8 cellular contexts compared by ENCODE assay signal in the genomic region with DNA sequence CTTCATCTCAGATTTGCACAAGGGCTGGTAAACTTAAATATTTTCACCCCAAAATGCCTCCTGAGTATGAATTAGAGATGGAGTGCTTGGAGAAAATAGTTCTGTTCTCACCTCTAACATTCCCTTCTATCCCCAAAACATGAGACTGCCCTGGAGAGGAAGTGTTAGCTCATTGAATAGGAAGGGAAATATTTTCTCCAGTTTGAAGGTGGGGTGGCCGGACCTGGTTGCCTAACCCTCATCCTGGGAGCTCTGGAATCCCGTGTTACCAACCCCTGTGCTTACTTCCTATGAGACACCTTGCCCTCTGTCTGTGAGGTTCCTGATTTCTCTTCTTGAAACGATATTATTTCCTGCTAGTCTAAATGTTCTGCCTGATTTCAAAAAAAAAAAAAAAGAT. TPM values are rescaled to one million over a fixed set of nuclear protein-coding genes. Genes with fewer than 3 reads are reported as not detected.
DNase-seq lines count a peak whose midpoint lies in the region; ATAC-seq and TF ChIP-seq lines count a peak whose summit lies in the region.

No MANE protein-coding gene starts in this region.

- no peaks in the 10 kb centered on the region for H3K36me3 ChIP-seq in Panc1 (ENCODE audit: control insufficient read depth, insufficient read depth, low read length)
- H3K36me3 ChIP-seq in psoas muscle (ENCODE audit: insufficient read depth in 1 of 2, low read depth in 1 of 2), result no peaks in the 10 kb centered on the region

- in situ Hi-C loops in Panc1 (cut with HindIII; ENCODE audit: low pct_unique_long_range_greater_than_20kb, low sequenced_read_pairs), result no loop called here

- peaks cover 4% of the 10 kb centered on the region; the same call in 1 of the 2 replicates for H3K9me3 ChIP-seq in Panc1 (ENCODE audit: control insufficient read depth, insufficient read depth, low read depth, low read length)
- no peaks in the 10 kb centered on the region for H3K9me3 ChIP-seq in psoas muscle

- H3K4me1 ChIP-seq in Panc1 (ENCODE audit: control insufficient read depth, insufficient read depth, low read length) (peaks cover 19% of the 10 kb centered on the region), psoas muscle (peaks cover 16% of the 10 kb centered on the region)

- TF ChIP-seq CTCF in Panc1 (IDR thresholded peaks at IDR 0.05), result no peak
- TF ChIP-seq CTCF in psoas muscle (IDR thresholded peaks at IDR 0.05), result no peak

- H3K27me3 ChIP-seq in Panc1 (ENCODE audit: control insufficient read depth, insufficient read depth, low read length) (no peaks in the 10 kb centered on the region), psoas muscle (ENCODE audit: insufficient read depth in 3 of 3, low read length in 2 of 3) (no peaks in the 10 kb centered on the region)

- ATAC-seq in Panc1, result peak; percentile 52
- peak; percentile 29 for ATAC-seq in esophagus mucosa
- no peak for ATAC-seq in psoas muscle
- no peak for ATAC-seq in HG02588 (IDR thresholded peaks at IDR 0.05; ENCODE audit: unreplicated experiment)
- no peak for ATAC-seq in HG03159 (IDR thresholded peaks at IDR 0.05; ENCODE audit: unreplicated experiment)

- H3K27ac ChIP-seq in Panc1 (ENCODE audit: low read length), result peak overlapping the region; percentile 90
- H3K27ac ChIP-seq in psoas muscle, result peak overlapping the region; percentile 92

- intact Hi-C loops in Panc1 (cut with micrococcal nuclease; ENCODE audit: unreplicated experiment) (no loop called here), psoas muscle (cut with DNase I) (no loop called here)

- CTCF ChIA-PET in Panc1 (lab: Charles Lee), result no interaction called here

- no TSS peak for BruUV-seq in Panc1 (replicated peaks; lab: Mats Ljungman, UMichigan)

- DNase-seq in ELR (ENCODE audit: low read depth) (peak; percentile 52), Panc1 (ENCODE audit: low read depth, low spot score) (no peak), psoas muscle (no peak), NK-92 (lab: John Stamatoyannopoulos, UW; ENCODE audit: unreplicated experiment) (no peak)
- no peak for DNase-seq in activated CD4-positive, CD25-positive, alpha-beta regulatory T cell (lab: John Stamatoyannopoulos, UW)

- POLR2A ChIA-PET in Panc1 (lab: Charles Lee), result interaction anchor here (0.6 to 0.7 kb wide), 2 partner anchors 25 to 50 kb away, joined by 3 to 7 read pairs; partner anchors contain the start of gene IFIT3

- H3K4me3 ChIP-seq in Panc1 (ENCODE audit: low read depth in 2 of 2, low read length in 2 of 2) (peak overlapping the region; percentile 50 to 63), psoas muscle (peak overlapping the region; percentile 70)

- 23 to 36% (median 34%) methylated on average over 3 of the region's 3 CpGs for WGBS in psoas muscle, 3 donors

RNA-seq across cellular contexts. Expression of gene IFIT2, which starts 0.8 kb away (rescaled TPM):
- total RNA-seq in Panc1 (2021; ENCODE audit: unreplicated experiment) (31.6 TPM), esophagus mucosa (1.5 TPM), psoas muscle (1 to 10 TPM; 1.2 to 4.2 (median 1.6) TPM)
- polyA plus RNA-seq in Panc1 (2012; ENCODE audit: insufficient read length), result 6.9 TPM
- polyA plus RNA-seq in psoas muscle, result 1 to 10 TPM; 1.2 to 1.4 (median 1.3) TPM

RNA-seq across cellular contexts. Expression of gene IFIT3, which starts 25.2 kb away (rescaled TPM):
- total RNA-seq in Panc1 (2021; ENCODE audit: unreplicated experiment) (29.8 TPM), esophagus mucosa (3.8 TPM), psoas muscle (1 to 10 TPM; 2.7 to 7.1 (median 5.5) TPM)
- 5.2 TPM for polyA plus RNA-seq in Panc1 (2012; ENCODE audit: insufficient read length)
- polyA plus RNA-seq in psoas muscle, result 1 to 10 TPM; 2.0 to 4.6 (median 2.6) TPM

RNA-seq across cellular contexts. Expression of gene LIPA, which starts 51.1 kb away (rescaled TPM):
- 172 TPM for total RNA-seq in Panc1 (2021; ENCODE audit: unreplicated experiment)
- polyA plus RNA-seq in Panc1 (2012; ENCODE audit: insufficient read length), result 69.3 TPM
- total RNA-seq in esophagus mucosa, result 26.6 TPM
- 10 to 100 TPM in 3 of 4 donors, 1 to 10 TPM in 1; 7.7 to 14.2 (median 12.3) TPM for total RNA-seq in psoas muscle
- 10 to 100 TPM in 1 of 3 donors, 1 to 10 TPM in 2; 7.6 to 10.3 (median 8.2) TPM for polyA plus RNA-seq in psoas muscle

Comparison
In these comparisons a context has a peak if more than half of its experiments do, and no peak if none do; other contexts are left out.
1. ATAC-seq: peak in Panc1 (single experiment) and esophagus mucosa (single experiment); none in psoas muscle (0 of 4), HG02588 (single experiment) and HG03159 (single experiment).